13 cellular contexts compared by ENCODE assay signal in the genomic region with DNA sequence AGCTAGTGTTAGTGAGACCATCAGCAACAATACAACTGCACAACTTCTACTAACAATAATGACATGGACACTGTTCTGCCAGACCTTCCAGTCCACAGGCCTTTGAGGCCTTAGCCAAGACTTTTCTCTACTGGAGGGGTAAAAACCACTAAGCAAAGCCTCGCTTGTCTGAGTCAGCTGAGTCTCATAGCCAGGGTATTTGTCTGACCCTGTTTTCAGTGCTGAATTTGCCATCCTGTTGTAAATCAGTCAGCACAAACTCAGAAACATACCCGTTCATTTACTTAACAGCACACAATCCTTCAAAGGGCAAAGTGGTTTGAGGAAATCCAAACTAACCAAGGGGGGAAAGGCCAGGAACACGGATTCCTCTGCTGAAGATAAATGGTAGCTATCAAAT.
A peak's percentile ranks its signal among the peaks of the same experiment; 100 is the strongest.
DNase-seq lines count a peak whose midpoint lies in the region; ATAC-seq and TF ChIP-seq lines count a peak whose summit lies in the region.
"Had no signal": no experiment of that assay in that cellular context is flagged by ENCODE, and none has a peak within 500 bp of the region (broad histone marks: within the 10 kb centered on the region; RNA-seq: fewer than 3 reads in every experiment).

No MANE protein-coding gene starts in this region.

- DNase-seq in HFF-Myc (ENCODE audit: extremely low read depth, low read depth) (peak; percentile 95), astrocyte of the hippocampus (ENCODE audit: low read depth, low spot score) (peak; percentile 95), iris pigment epithelial cell (ENCODE audit: low read depth) (peak; percentile 96), stromal cell of bone marrow (ENCODE audit: low read depth) (peak; percentile 88), T-helper 2 cell (no peak)
- no peak for DNase-seq in activated CD4-positive, alpha-beta T cell treated with anti-CD3 and anti-CD28 coated beads for 1 hour
- DNase-seq: activated T-cell treated with anti-CD3 and anti-CD28 coated beads, Interleukin-2, amount 50 U/mL, for 4 hours; DMS79 treated with DMSO at 0.1 percent for 48 hours; NCI-H1092 treated with DMSO at 0.1 percent for 48 hours; pancreas; T-helper 9 cell had no signal

- ATAC-seq in GM18498 (IDR thresholded peaks at IDR 0.05; ENCODE audit: unreplicated experiment), result no peak
- ATAC-seq: activated T-cell treated with anti-CD3 and anti-CD28 coated beads, Interleukin-2, amount 50 U/mL, for 4 hours had no signal

- H3K4me3 ChIP-seq in HFF-Myc (replicated peaks; ENCODE audit: low read depth, low read length), result no peak overlapping the region
- H3K4me3 ChIP-seq: coronary artery, pancreas had no signal

- TF ChIP-seq CTCF in HFF-Myc (IDR thresholded peaks at IDR 0.05; ENCODE audit: low read depth, low read length, missing control alignments), result no peak

Comparison
In these comparisons a context has a peak if more than half of its experiments do, and no peak if none do; other contexts are left out.
1. DNase-seq: peak in HFF-Myc (single experiment), astrocyte of the hippocampus (single experiment), iris pigment epithelial cell (single experiment) and stromal cell of bone marrow (single experiment); none in T-helper 2 cell (0 of 5) and activated CD4-positive, alpha-beta T cell treated with anti-CD3 and anti-CD28 coated beads for 1 hour (single experiment).